ENCODE assay signal across 8 cellular contexts in the genomic region with DNA sequence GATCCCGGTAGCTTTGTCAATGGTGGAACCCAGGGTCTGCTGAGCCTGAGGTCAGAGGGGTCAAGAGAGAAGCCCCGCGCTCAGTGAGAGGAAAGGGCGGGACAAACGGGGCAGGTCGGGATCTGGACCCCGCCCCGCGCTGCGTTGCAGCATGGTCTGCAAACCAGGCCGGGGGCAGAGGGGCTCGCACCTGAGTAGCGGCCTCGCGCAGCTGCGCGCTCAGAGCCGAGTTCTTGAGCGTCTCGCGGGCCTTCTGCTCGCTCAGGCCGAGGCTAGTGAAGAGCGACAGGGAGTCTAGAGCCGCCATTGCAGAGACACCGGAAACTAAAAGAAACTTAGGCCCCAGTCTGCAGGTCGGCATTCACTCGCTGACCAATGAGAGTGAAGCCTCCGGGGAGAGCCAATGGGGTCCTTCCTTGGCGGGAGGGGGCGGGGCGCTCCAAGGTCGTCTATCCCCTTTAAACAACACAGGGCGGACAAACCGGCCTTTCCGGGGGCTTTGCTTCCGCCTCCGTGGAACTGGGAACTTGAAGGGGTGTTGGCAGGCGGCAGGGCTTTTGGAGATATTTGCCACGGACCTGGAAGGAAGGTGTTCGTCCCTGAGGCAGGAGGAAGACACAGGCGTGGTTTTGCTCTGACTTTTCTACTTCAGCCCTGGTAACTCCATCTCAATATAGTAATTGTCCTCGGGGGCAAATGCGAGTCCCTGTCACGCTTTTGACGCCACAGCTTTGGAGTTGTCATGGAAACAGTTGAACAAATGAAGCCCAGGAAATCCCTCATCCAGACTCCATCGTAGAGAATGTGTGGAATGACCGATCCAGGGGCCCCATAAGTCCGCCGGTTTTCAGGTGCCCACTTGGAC. TPM values are rescaled to one million over a fixed set of nuclear protein-coding genes. Genes with fewer than 3 reads are reported as not detected.
DNase-seq lines count a peak whose midpoint lies in the region; ATAC-seq and TF ChIP-seq lines count a peak whose summit lies in the region.

Gene QARS1 (minus strand): TSS at position 331 of the 865 bp plus-strand sequence. CDS start 24 bp downstream, at position 307.

- peak within 1 kb of the TSS; percentile 95 for H3K27ac Mint-ChIP-seq in activated naive CD4-positive, alpha-beta T cell treated with anti-CD3 and anti-CD28 coated beads, Interleukin-2, amount 10 ng/mL, durations not matched to agents 7 days and 5 days

- H3K9me2 ChIP-seq in SK-N-SH: no peaks in the 10 kb centered on the region

- peak within 1 kb of the TSS; percentile 99 for H3K4me2 ChIP-seq in SK-N-SH

- no peaks in the 10 kb centered on the region for H4K20me1 ChIP-seq in SK-N-SH (ENCODE audit: insufficient read depth)

- peak; percentile 74 for TF ChIP-seq POLR2A in NB4 (IDR thresholded peaks at IDR 0.05; ENCODE audit: extremely low read depth, insufficient read length)
- TF ChIP-seq POLR2A in gastroesophageal sphincter (IDR thresholded peaks at IDR 0.05): peak; percentile 37 to 65

- peaks cover 7 to 72% of the 10 kb centered on the region in 2 experiments; a peak in 2 of 3 replicates for H3K36me3 ChIP-seq in HEK293 (ENCODE audit: control insufficient read depth in 2 of 2, insufficient read depth in 1 of 2, low read length in 2 of 2)
- peaks cover 17 to 46% of the 10 kb centered on the region in 2 experiments for H3K36me3 ChIP-seq in SK-N-SH (replicated peaks in 1 of 2; ENCODE audit: control insufficient read depth in 1 of 2, insufficient read depth in 2 of 2, low read length in 1 of 2)
- peaks cover 0 to 72% of the 10 kb centered on the region in 2 donors for H3K36me3 ChIP-seq in gastroesophageal sphincter

- H3K9me3 ChIP-seq in HEK293 (ENCODE audit: control insufficient read depth, insufficient read depth, low read depth, low read length): no peaks in the 10 kb centered on the region
- no peaks in the 10 kb centered on the region for H3K9me3 ChIP-seq in SK-N-SH
- no peaks in the 10 kb centered on the region for H3K9me3 ChIP-seq in gastroesophageal sphincter

- CTCF ChIA-PET in HEK293 (lab: Yijun Ruan, JAX): interaction anchor here (0.9 kb wide), 1 partner anchor 10 kb away, joined by 4 read pairs; the partner anchor contains the start of gene QRICH1
- CTCF ChIA-PET in SK-N-SH (lab: Yijun Ruan, JAX): interaction anchor here (0.8 to 1.7 kb wide), 3 partner anchors 10 to 324 kb away, joined by 4 to 7 read pairs (median 5); partner anchors contain the start of genes NICN1 and QRICH1
- CTCF ChIA-PET in activated naive CD4-positive, alpha-beta T cell treated with anti-CD3 and anti-CD28 coated beads, Interleukin-2, amount 10 ng/mL, durations not matched to agents 7 days and 5 days (lab: Charles Lee): interaction anchor here (3.1 kb wide), 1 partner anchor 11 kb away, joined by 17 read pairs; the partner anchor contains the start of gene QRICH1

- H3K36me3 Mint-ChIP-seq in activated naive CD4-positive, alpha-beta T cell treated with anti-CD3 and anti-CD28 coated beads, Interleukin-2, amount 10 ng/mL, durations not matched to agents 7 days and 5 days: peaks cover 43% of the 10 kb centered on the region

- no peaks in the 10 kb centered on the region for H3K27me3 ChIP-seq in SK-N-SH (ENCODE audit: insufficient read depth)
- H3K27me3 ChIP-seq in gastroesophageal sphincter: no peaks in the 10 kb centered on the region

- TF ChIP-seq RAD21 in SK-N-SH (IDR thresholded peaks at IDR 0.05; ENCODE audit: low read length): peak; percentile 11; the same call in 1 of the 2 replicates

- peaks cover 34% of the 10 kb centered on the region for H3K79me2 ChIP-seq in SK-N-SH (ENCODE audit: insufficient read depth)

- H3F3A ChIP-seq in SK-N-SH (replicated peaks; ENCODE audit: insufficient read depth): no peaks in the 10 kb centered on the region

- H3K4me3 ChIP-seq in HEK293 (ENCODE audit: low read depth, low read length) (peak within 1 kb of the TSS; percentile 97), NB4 (ENCODE audit: low read depth, low read length) (peak within 1 kb of the TSS; percentile 97), SK-N-SH (ENCODE audit: low read depth in 2 of 2, low read length in 1 of 2) (peak within 1 kb of the TSS; percentile 87 to 99), gastroesophageal sphincter (peak within 1 kb of the TSS; percentile 56 to 94)

- POLR2A ChIA-PET in HEK293 (lab: Yijun Ruan, JAX) (interaction anchor here (1.2 to 5.8 kb wide), 3 partner anchors 11 to 75 kb away, joined by 3 to 35 read pairs (median 26); partner anchors contain the start of genes IMPDH2, QRICH1 and USP19), SK-N-SH (lab: Yijun Ruan, JAX) (interaction anchor here (0.5 to 3.0 kb wide), 4 partner anchors 11 to 362 kb away, joined by 3 to 27 read pairs (median 8); partner anchors contain the start of genes QRICH1 and USP19)

- H3K9me3 Mint-ChIP-seq in activated naive CD4-positive, alpha-beta T cell treated with anti-CD3 and anti-CD28 coated beads, Interleukin-2, amount 10 ng/mL, durations not matched to agents 7 days and 5 days: no peaks in the 10 kb centered on the region

- TF ChIP-seq EP300 in SK-N-SH (IDR thresholded peaks at IDR 0.05; ENCODE audit: borderline replicate concordance in 1 of 2, low read depth in 1 of 2, low read length in 1 of 2) (peak in 1 of 2 experiments; percentile 6; a peak in 1 of 4 replicates), gastroesophageal sphincter (IDR thresholded peaks at IDR 0.05) (no peak)

- peak within 1 kb of the TSS; percentile 70 for H3K27ac ChIP-seq in HEK293 (ENCODE audit: extremely low read depth, low read depth, low read length)
- peak within 1 kb of the TSS; percentile 80 to 93 for H3K27ac ChIP-seq in SK-N-SH (ENCODE audit: low read depth in 2 of 2, low read length in 1 of 2)
- peak within 1 kb of the TSS; percentile 49 to 88 (median 87) for H3K27ac ChIP-seq in gastroesophageal sphincter
- H3K27ac ChIP-seq in substantia nigra (ENCODE audit: low read depth, low read length, poor library complexity, severe bottlenecking): peak within 1 kb of the TSS; percentile 83

- peak within 1 kb of the TSS; percentile 92 for H3K4me3 Mint-ChIP-seq in activated naive CD4-positive, alpha-beta T cell treated with anti-CD3 and anti-CD28 coated beads, Interleukin-2, amount 10 ng/mL, durations not matched to agents 7 days and 5 days

- H3K4me1 Mint-ChIP-seq in activated naive CD4-positive, alpha-beta T cell treated with anti-CD3 and anti-CD28 coated beads, Interleukin-2, amount 10 ng/mL, durations not matched to agents 7 days and 5 days: peaks cover 35% of the 10 kb centered on the region

- H2AFZ ChIP-seq in SK-N-SH (ENCODE audit: low read depth): peak within 1 kb of the TSS; percentile 79

- H3K9ac ChIP-seq in SK-N-SH: peak within 1 kb of the TSS; percentile 96

- H3K27me3 Mint-ChIP-seq in activated naive CD4-positive, alpha-beta T cell treated with anti-CD3 and anti-CD28 coated beads, Interleukin-2, amount 10 ng/mL, durations not matched to agents 7 days and 5 days: no peaks in the 10 kb centered on the region

- TF ChIP-seq CTCF in HEK293 (tag by site-specific recombination; IDR thresholded peaks at IDR 0.05) (no peak), NB4 (IDR thresholded peaks at IDR 0.05; ENCODE audit: low read depth, low read length) (no peak), SK-N-SH (IDR thresholded peaks at IDR 0.05) (no peak), gastroesophageal sphincter (IDR thresholded peaks at IDR 0.05) (no peak)

- no peaks in the 10 kb centered on the region for H3K4me1 ChIP-seq in HEK293 (ENCODE audit: control insufficient read depth, insufficient read depth, low read length)
- H3K4me1 ChIP-seq in SK-N-SH (ENCODE audit: control insufficient read depth in 1 of 2, insufficient read depth in 2 of 2, low read depth in 1 of 2, low read length in 1 of 2): peaks cover 6 to 18% of the 10 kb centered on the region in 2 experiments; a peak in 2 of 4 replicates
- H3K4me1 ChIP-seq in gastroesophageal sphincter: peaks cover 0 to 33% (median 16%) of the 10 kb centered on the region in 3 donors

- peak; percentile 76 for DNase-seq in GDM1 (lab: John Stamatoyannopoulos, UW)
- DNase-seq in NB4 (ENCODE audit: low read depth): peak; percentile 94
- peak; percentile 98 for DNase-seq in SK-N-SH
- peak; percentile 95 for DNase-seq in activated naive CD4-positive, alpha-beta T cell treated with anti-CD3 and anti-CD28 coated beads, Interleukin-2, amount 10 ng/mL, durations not matched to agents 7 days and 5 days
- peak; percentile 64 for DNase-seq in non-pigmented ciliary epithelial cell (ENCODE audit: low read depth)
- DNase-seq in substantia nigra (lab: John Stamatoyannopoulos, UW): peak; percentile 54 to 95 (median 88)

- WGBS in SK-N-SH (ENCODE audit: low lambda C conversion rate): 2% methylated on average over 39 of the region's 50 CpGs
- 0 to 1% methylated on average over 1 to 19 of the region's 50 CpGs for WGBS in gastroesophageal sphincter (ENCODE audit: low coverage in 1 of 2), 2 donors

- peak; percentile 99 for ATAC-seq in gastroesophageal sphincter

TF ChIP-seq in HEK293, 187 proteins besides CTCF, POLR2A, EP300 and RAD21 (continues in another document):
- TF ChIP-seq ZNF354C (tag by site-specific recombination; IDR thresholded peaks at IDR 0.05; ENCODE audit: borderline replicate concordance, low read depth): no peak
- TF ChIP-seq TRIM28 (IDR thresholded peaks at IDR 0.05; ENCODE audit: borderline replicate concordance, low read length): 0 out of 2 replicates have a peak, but pooled peaks have one; percentile 46
- no peak for TF ChIP-seq HOXA7 (CRISPR knock-in tag; IDR thresholded peaks at IDR 0.05; ENCODE audit: borderline replicate concordance)

TF ChIP-seq in SK-N-SH, 30 proteins besides CTCF, POLR2A, EP300 and RAD21 (continues in another document):
- TF ChIP-seq NFIC (IDR thresholded peaks at IDR 0.05; ENCODE audit: borderline replicate concordance): no peak
- peak; percentile 18; the same call in 1 of the 2 replicates for TF ChIP-seq SIN3A (IDR thresholded peaks at IDR 0.05; ENCODE audit: borderline replicate concordance, low read depth, low read length)
- peak; percentile 71 for TF ChIP-seq ELF1 (IDR thresholded peaks at IDR 0.05)
- TF ChIP-seq, protein P1, sequence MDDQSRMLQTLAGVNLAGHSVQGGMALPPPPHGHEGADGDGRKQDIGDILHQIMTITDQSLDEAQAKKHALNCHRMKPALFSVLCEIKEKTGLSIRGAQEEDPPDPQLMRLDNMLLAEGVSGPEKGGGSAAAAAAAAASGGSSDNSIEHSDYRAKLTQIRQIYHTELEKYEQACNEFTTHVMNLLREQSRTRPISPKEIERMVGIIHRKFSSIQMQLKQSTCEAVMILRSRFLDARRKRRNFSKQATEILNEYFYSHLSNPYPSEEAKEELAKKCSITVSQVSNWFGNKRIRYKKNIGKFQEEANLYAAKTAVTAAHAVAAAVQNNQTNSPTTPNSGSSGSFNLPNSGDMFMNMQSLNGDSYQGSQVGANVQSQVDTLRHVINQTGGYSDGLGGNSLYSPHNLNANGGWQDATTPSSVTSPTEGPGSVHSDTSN (IDR thresholded peaks at IDR 0.05): no peak
- TF ChIP-seq MEF2A (IDR thresholded peaks at IDR 0.05; ENCODE audit: borderline replicate concordance, low read depth): no peak

RNA-seq across cellular contexts. Expression of gene QARS1, which starts in this region (rescaled TPM):
- polyA plus RNA-seq in SK-N-SH (2012; rRNA removed): 311 and 381 TPM in 2 replicates
- polyA plus RNA-seq in SK-N-SH (2012; cell fraction: cytosol; rRNA removed): 153 and 224 TPM in 2 replicates
- polyA plus RNA-seq in SK-N-SH (2012; cell fraction: nucleus; rRNA removed): 787 and 824 TPM in 2 replicates
- 100 to 1,000 TPM; 148 to 205 (median 183) TPM for total RNA-seq in gastroesophageal sphincter

Comparison
In these comparisons a context has a peak if more than half of its experiments do, and no peak if none do; other contexts are left out.
1. Peak in every context shown above with its lines: DNase-seq, ATAC-seq, H3K4me3 ChIP-seq and H3K27ac ChIP-seq.